In the genomic region with DNA sequence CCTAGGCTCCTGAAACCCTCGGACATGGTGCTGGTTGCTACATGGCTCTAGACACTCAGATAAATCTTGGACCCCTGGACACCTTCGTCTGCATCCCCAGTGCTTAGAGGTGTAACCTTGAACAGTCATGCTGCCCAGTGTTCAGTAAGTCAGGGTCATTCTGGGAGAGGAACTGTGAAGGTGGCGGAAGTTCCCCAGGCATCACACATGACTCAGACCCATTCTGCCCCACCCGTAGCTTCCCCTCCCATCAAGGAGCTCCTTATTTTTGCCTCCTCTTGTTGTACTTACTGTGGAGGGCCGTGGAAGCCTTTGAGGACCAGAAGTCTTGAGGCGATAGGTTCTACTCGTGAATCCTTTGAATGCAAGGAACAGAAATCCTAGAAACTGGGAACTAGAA, we compare ENCODE assay signal across 1 cellular context.
TF ChIP-seq lines count a peak whose summit lies in the region.

No MANE protein-coding gene starts in this region.

TF ChIP-seq in GM12878, 131 proteins besides CTCF, POLR2A, EP300 and RAD21:
- TF ChIP-seq, protein P1, sequence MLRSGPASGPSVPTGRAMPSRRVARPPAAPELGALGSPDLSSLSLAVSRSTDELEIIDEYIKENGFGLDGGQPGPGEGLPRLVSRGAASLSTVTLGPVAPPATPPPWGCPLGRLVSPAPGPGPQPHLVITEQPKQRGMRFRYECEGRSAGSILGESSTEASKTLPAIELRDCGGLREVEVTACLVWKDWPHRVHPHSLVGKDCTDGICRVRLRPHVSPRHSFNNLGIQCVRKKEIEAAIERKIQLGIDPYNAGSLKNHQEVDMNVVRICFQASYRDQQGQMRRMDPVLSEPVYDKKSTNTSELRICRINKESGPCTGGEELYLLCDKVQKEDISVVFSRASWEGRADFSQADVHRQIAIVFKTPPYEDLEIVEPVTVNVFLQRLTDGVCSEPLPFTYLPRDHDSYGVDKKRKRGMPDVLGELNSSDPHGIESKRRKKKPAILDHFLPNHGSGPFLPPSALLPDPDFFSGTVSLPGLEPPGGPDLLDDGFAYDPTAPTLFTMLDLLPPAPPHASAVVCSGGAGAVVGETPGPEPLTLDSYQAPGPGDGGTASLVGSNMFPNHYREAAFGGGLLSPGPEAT (IDR thresholded peaks at IDR 0.05; ENCODE audit: low read depth) = 0 out of 2 replicates have a peak, but pooled peaks have one; percentile 30
- no peak for TF ChIP-seq FOXM1 (IDR thresholded peaks at IDR 0.05; ENCODE audit: low read depth, low read length)
- peak; percentile 83; the same call in 1 of the 2 replicates for TF ChIP-seq SPI1 (IDR thresholded peaks at IDR 0.05; ENCODE audit: borderline replicate concordance, insufficient read depth, low read depth, low read length)
